Comparison of ENCODE assay signal across 17 cellular contexts in genomic region chr2:66748939-66749338, GRCh38.
A peak's percentile ranks its signal among the peaks of the same experiment; 100 is the strongest.
DNase-seq lines count a peak whose midpoint lies in the region; ATAC-seq and TF ChIP-seq lines count a peak whose summit lies in the region.
"Had no signal": no experiment of that assay in that cellular context is flagged by ENCODE, and none has a peak within 500 bp of the region (broad histone marks: within the 10 kb centered on the region; RNA-seq: fewer than 3 reads in every experiment).

No MANE protein-coding gene starts in this region.

- H3K4me3 ChIP-seq in BLaER1 (no peak overlapping the region), spleen (no peak overlapping the region)
- H3K4me3 ChIP-seq in Jurkat, Clone E6-1 (ENCODE audit: low read length): no peak overlapping the region
- H3K4me3 ChIP-seq: A549, coronary artery, gastroesophageal sphincter, SK-N-MC had no signal

- intact Hi-C loops in spleen (cut with DNase I; ENCODE audit: low total_unique reads): no loop called here

- H3K9me3 ChIP-seq in BLaER1 (no peaks in the 10 kb centered on the region), spleen (no peaks in the 10 kb centered on the region)
- H3K9me3 ChIP-seq: A549, gastroesophageal sphincter had no signal

- H3K36me3 ChIP-seq in BLaER1: no peaks in the 10 kb centered on the region
- no peaks in the 10 kb centered on the region for H3K36me3 ChIP-seq in spleen
- H3K36me3 ChIP-seq: gastroesophageal sphincter had no signal

- TF ChIP-seq POLR2A in spleen (IDR thresholded peaks at IDR 0.05): no peak

- TF ChIP-seq CTCF in GM20000 (IDR thresholded peaks at IDR 0.05; ENCODE audit: extremely low read depth, missing control alignments) (no peak), spleen (IDR thresholded peaks at IDR 0.05 in 8 of 11, conservative IDR thresholded peaks at IDR 0.05 in 3 of 11) (no peak)

- 12 to 34% (median 16%) methylated on average over 3 of the region's 3 CpGs for WGBS in spleen, 5 donors

- peak; percentile 59 for ATAC-seq in GM19467 (IDR thresholded peaks at IDR 0.05; ENCODE audit: unreplicated experiment)
- ATAC-seq in GM21825 (IDR thresholded peaks at IDR 0.05; ENCODE audit: unreplicated experiment): no peak
- ATAC-seq: A549; gastroesophageal sphincter; HCT116; natural killer cell treated with Interleukin-12 subunit alpha and Interleukin-12 subunit beta and Interleukin-15 and Interleukin-18, amount 100 ng/mL, for 72 hours had no signal

- H3K27me3 ChIP-seq in BLaER1 (no peaks in the 10 kb centered on the region), spleen (replicated peaks in 1 of 7) (no peaks in the 10 kb centered on the region)
- H3K27me3 ChIP-seq: gastroesophageal sphincter had no signal

- H3K9ac ChIP-seq in BLaER1: no peak overlapping the region

- no peaks in the 10 kb centered on the region for H4K20me1 ChIP-seq in BLaER1

- H3K27ac ChIP-seq in BLaER1 (no peak overlapping the region), spleen (no peak overlapping the region)
- H3K27ac ChIP-seq: A549, coronary artery, epithelial cell of prostate, SK-N-MC had no signal

- peak overlapping the region; percentile 29 for H3K4me2 ChIP-seq in BLaER1
- H3K4me2 ChIP-seq: A549 had no signal

- DNase-seq in Jurkat, Clone E6-1 (ENCODE audit: low read depth, low spot score): peak; percentile 11
- DNase-seq in SIG-M5 (lab: John Stamatoyannopoulos, UW) (peak; percentile 8), GM20000 (ENCODE audit: low spot score) (no peak), spleen (no peak)
- DNase-seq in stimulated activated CD4-positive, alpha-beta T cell treated with anti-CD3 and anti-CD28 coated beads, Interleukin-2, amount 100 ng/mL, for 24 hours: no peak
- DNase-seq: activated B cell treated with CpG ODN at 0.5 μM for 24 hours; CD4-positive, alpha-beta T cell had no signal

- H3K4me1 ChIP-seq in BLaER1: peaks cover 9% of the 10 kb centered on the region; the same call in 1 of the 2 replicates
- no peaks in the 10 kb centered on the region for H3K4me1 ChIP-seq in spleen
- H3K4me1 ChIP-seq: A549 had no signal

Comparison
In these comparisons a context has a peak if more than half of its experiments do, and no peak if none do; other contexts are left out.
1. DNase-seq: peak in Jurkat, Clone E6-1 (single experiment) and SIG-M5 (single experiment); none in stimulated activated CD4-positive, alpha-beta T cell treated with anti-CD3 and anti-CD28 coated beads, Interleukin-2, amount 100 ng/mL, for 24 hours (0 of 2), GM20000 (single experiment) and spleen (single experiment).